In genomic region chr12:23707270-23707669, GRCh38 we compare ENCODE assay signal across 20 cellular contexts.
"Had no signal": no experiment of that assay in that cellular context is flagged by ENCODE, and none has a peak within 500 bp of the region (broad histone marks: within the 10 kb centered on the region; RNA-seq: fewer than 3 reads in every experiment).

No MANE protein-coding gene starts in this region.

- H3K27ac ChIP-seq: epithelial cell of prostate, esophagus muscularis mucosa, foreskin keratinocyte, neutrophil, sigmoid colon, skin epidermis, testis, tibial nerve, upper lobe of right lung had no signal

- H3K9me3 Mint-ChIP-seq: dendritic cell treated with granulocyte-macrophage colony-stimulating factor and Interleukin-4, amounts not matched to agents 40 ng/mL and 50 ng/mL, for 4 days; nephron had no signal

- H3K27me3 Mint-ChIP-seq: dendritic cell treated with granulocyte-macrophage colony-stimulating factor and Interleukin-4, amounts not matched to agents 40 ng/mL and 50 ng/mL, for 4 days; effector memory CD8-positive, alpha-beta T cell; naive B cell; stimulated activated naive CD8-positive, alpha-beta T cell treated with anti-CD3 and anti-CD28 coated beads, Interleukin-15, Interleukin-2, amounts not matched to agents 100 ng/mL and 50 ng/mL, for 24 hours had no signal

- H3K9me3 ChIP-seq: esophagus muscularis mucosa, neutrophil, sigmoid colon, testis, tibial nerve, upper lobe of right lung had no signal

- H3K36me3 Mint-ChIP-seq: naive B cell had no signal

- H3K27ac Mint-ChIP-seq: dendritic cell treated with granulocyte-macrophage colony-stimulating factor and Interleukin-4, amounts not matched to agents 40 ng/mL and 50 ng/mL, for 4 days; effector memory CD8-positive, alpha-beta T cell; naive B cell; nephron; stimulated activated naive CD8-positive, alpha-beta T cell treated with anti-CD3 and anti-CD28 coated beads, Interleukin-15, Interleukin-2, amounts not matched to agents 100 ng/mL and 50 ng/mL, for 24 hours had no signal

- DNase-seq: cerebellar nuclear complex; effector memory CD8-positive, alpha-beta T cell; foreskin keratinocyte; left colon; left ventricle myocardium superior; mesenchymal stem cell; naive B cell; posterior cingulate gyrus; sigmoid colon; testis; upper lobe of right lung had no signal

- H3K27me3 ChIP-seq: esophagus muscularis mucosa, foreskin keratinocyte, neutrophil, sigmoid colon, testis, tibial nerve, upper lobe of right lung had no signal

- H3K4me1 ChIP-seq: esophagus muscularis mucosa, foreskin keratinocyte, sigmoid colon, testis, tibial nerve, upper lobe of right lung had no signal

- H3K4me3 Mint-ChIP-seq: dendritic cell treated with granulocyte-macrophage colony-stimulating factor and Interleukin-4, amounts not matched to agents 40 ng/mL and 50 ng/mL, for 4 days; effector memory CD8-positive, alpha-beta T cell; naive B cell; nephron; stimulated activated naive CD8-positive, alpha-beta T cell treated with anti-CD3 and anti-CD28 coated beads, Interleukin-15, Interleukin-2, amounts not matched to agents 100 ng/mL and 50 ng/mL, for 24 hours had no signal

- H3K36me3 ChIP-seq: esophagus muscularis mucosa, neutrophil, sigmoid colon, tibial nerve, upper lobe of right lung had no signal

- H3K4me1 Mint-ChIP-seq: naive B cell, nephron had no signal

- H3K4me3 ChIP-seq: esophagus muscularis mucosa, lung, sigmoid colon, skin epidermis, testis, tibial nerve, upper lobe of right lung had no signal
